Comparison of ENCODE assay signal across 8 cellular contexts in the genomic region with DNA sequence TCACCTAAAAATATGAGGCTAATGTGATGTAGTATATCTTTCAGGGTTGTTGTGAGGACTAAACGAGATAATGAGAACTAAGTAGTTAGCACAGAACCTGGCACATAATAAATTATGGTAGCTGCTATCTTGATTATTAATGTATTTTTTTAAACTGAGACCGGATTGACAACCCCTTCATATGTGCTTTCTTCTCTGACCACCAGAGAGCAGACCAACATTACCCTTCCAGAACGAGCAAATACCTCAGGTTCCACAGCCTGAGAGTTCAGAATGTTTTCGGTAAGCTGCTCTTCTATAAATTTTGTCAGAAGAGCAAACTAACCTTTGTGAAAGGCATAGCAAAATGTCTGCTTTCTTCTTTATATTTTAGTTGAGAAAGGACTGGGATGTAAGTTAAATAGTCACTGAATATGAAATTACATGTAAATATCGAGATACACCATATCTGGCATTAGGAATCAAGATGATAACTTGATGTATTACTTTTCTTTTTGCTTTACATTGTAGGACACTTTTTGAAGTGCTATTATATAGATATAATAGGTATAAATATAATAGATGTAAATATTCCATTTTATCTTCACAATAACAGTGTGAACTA.
DNase-seq lines count a peak whose midpoint lies in the region; ATAC-seq lines count a peak whose summit lies in the region.

No MANE protein-coding gene starts in this region.

- DNase-seq in NCI-H146 (lab: John Stamatoyannopoulos, UW) (peak; percentile 2), NCI-H146 treated with DMSO at 0.1 percent for 48 hours (lab: John Stamatoyannopoulos, UW; ENCODE audit: unreplicated experiment) (no peak), NCI-H1694 treated with DMSO at 0.1 percent for 48 hours (lab: John Stamatoyannopoulos, UW) (peak; percentile 36), hippocampal formation (lab: John Stamatoyannopoulos, UW) (peak; percentile 3 to 6), stromal cell of bone marrow (ENCODE audit: low read depth) (peak; percentile 58)

- peaks cover 6% of the 10 kb centered on the region for H3K9me3 Mint-ChIP-seq in activated naive CD4-positive, alpha-beta T cell treated with anti-CD3 and anti-CD28 coated beads, Interleukin-2, amount 50 U/mL, for 24 hours

- H3K4me3 Mint-ChIP-seq in activated naive CD4-positive, alpha-beta T cell treated with anti-CD3 and anti-CD28 coated beads, Interleukin-2, amount 50 U/mL, for 24 hours: no peak overlapping the region

- peaks cover 32% of the 10 kb centered on the region for H3K4me1 Mint-ChIP-seq in activated naive CD4-positive, alpha-beta T cell treated with anti-CD3 and anti-CD28 coated beads, Interleukin-2, amount 50 U/mL, for 24 hours

- H3K36me3 Mint-ChIP-seq in activated naive CD4-positive, alpha-beta T cell treated with anti-CD3 and anti-CD28 coated beads, Interleukin-2, amount 50 U/mL, for 24 hours: peaks cover 1% of the 10 kb centered on the region

- peak overlapping the region; percentile 13 for H3K27ac Mint-ChIP-seq in activated naive CD4-positive, alpha-beta T cell treated with anti-CD3 and anti-CD28 coated beads, Interleukin-2, amount 50 U/mL, for 24 hours

- H3K27me3 Mint-ChIP-seq in activated naive CD4-positive, alpha-beta T cell treated with anti-CD3 and anti-CD28 coated beads, Interleukin-2, amount 50 U/mL, for 24 hours: peaks cover 5% of the 10 kb centered on the region

- ATAC-seq in GM19023 (IDR thresholded peaks at IDR 0.05; ENCODE audit: unreplicated experiment) (peak; percentile 57), HG03565 (IDR thresholded peaks at IDR 0.05; ENCODE audit: unreplicated experiment) (no peak)
